ENCODE assay signal across 17 cellular contexts in genomic region chr5:134082264-134082992, GRCh38. TPM values are rescaled to one million over a fixed set of nuclear protein-coding genes. Genes with fewer than 3 reads are reported as not detected.
A peak's percentile ranks its signal among the peaks of the same experiment; 100 is the strongest.
DNase-seq lines count a peak whose midpoint lies in the region; ATAC-seq and TF ChIP-seq lines count a peak whose summit lies in the region.
"Had no signal": no experiment of that assay in that cellular context is flagged by ENCODE, and none has a peak within 500 bp of the region (broad histone marks: within the 10 kb centered on the region; RNA-seq: fewer than 3 reads in every experiment).

No MANE protein-coding gene starts in this region.

- POLR2A ChIA-PET in activated CD4-positive, alpha-beta memory T cell treated with anti-CD3 and anti-CD28 coated beads for 36 hours (lab: Charles Lee), result interaction anchor here (0.8 to 1.4 kb wide), 3 partner anchors 11 to 37 kb away, joined by 3 to 6 read pairs (median 4); no protein-coding TSS in a partner anchor
- POLR2A ChIA-PET in activated CD4-positive, alpha-beta memory T cell treated with anti-CD3 and anti-CD28 coated beads, Interleukin-2, amount 10 ng/mL, durations not matched to agents 7 days and 5 days (lab: Charles Lee), result no interaction called here

- peak overlapping the region; percentile 5 for H3K4me3 Mint-ChIP-seq in activated CD4-positive, alpha-beta memory T cell treated with anti-CD3 and anti-CD28 coated beads for 36 hours
- H3K4me3 Mint-ChIP-seq in activated CD4-positive, alpha-beta memory T cell treated with anti-CD3 and anti-CD28 coated beads, Interleukin-2, amount 10 ng/mL, durations not matched to agents 7 days and 5 days, result no peak overlapping the region
- H3K4me3 Mint-ChIP-seq in natural killer cell treated with Interleukin-12 subunit alpha and Interleukin-12 subunit beta and Interleukin-15 and Interleukin-18, amount 100 ng/mL, for 72 hours, result no peak overlapping the region

- intact Hi-C loops in activated CD4-positive, alpha-beta memory T cell treated with anti-CD3 and anti-CD28 coated beads for 36 hours (cut with micrococcal nuclease), result no loop called here

- no peak for TF ChIP-seq CTCF in epithelial cell of esophagus (IDR thresholded peaks at IDR 0.05; ENCODE audit: insufficient read depth, low read depth, low read length, missing control alignments)

- H3K36me3 Mint-ChIP-seq in activated CD4-positive, alpha-beta memory T cell treated with anti-CD3 and anti-CD28 coated beads for 36 hours, result peaks cover 3% of the 10 kb centered on the region
- peaks cover 3% of the 10 kb centered on the region for H3K36me3 Mint-ChIP-seq in activated CD4-positive, alpha-beta memory T cell treated with anti-CD3 and anti-CD28 coated beads, Interleukin-2, amount 10 ng/mL, durations not matched to agents 7 days and 5 days (ENCODE audit: low read depth)
- H3K36me3 Mint-ChIP-seq in natural killer cell treated with Interleukin-12 subunit alpha and Interleukin-12 subunit beta and Interleukin-15 and Interleukin-18, amount 100 ng/mL, for 72 hours, result no peaks in the 10 kb centered on the region
- H3K36me3 Mint-ChIP-seq: CD8-positive, alpha-beta memory T cell had no signal

- no peak for ATAC-seq in natural killer cell treated with Interleukin-12 subunit alpha and Interleukin-12 subunit beta and Interleukin-15 and Interleukin-18, amount 100 ng/mL, for 72 hours
- ATAC-seq: Right ventricle myocardium inferior had no signal

- CTCF ChIA-PET in activated CD4-positive, alpha-beta memory T cell treated with anti-CD3 and anti-CD28 coated beads for 36 hours (lab: Charles Lee), result interaction anchor here (0.7 to 5.7 kb wide), 4 partner anchors 19 to 58 kb away, joined by 4 to 54 read pairs (median 16); no protein-coding TSS in a partner anchor
- CTCF ChIA-PET in activated CD4-positive, alpha-beta memory T cell treated with anti-CD3 and anti-CD28 coated beads, Interleukin-2, amount 10 ng/mL, durations not matched to agents 7 days and 5 days (lab: Charles Lee), result no interaction called here

- H3K27me3 Mint-ChIP-seq in activated CD4-positive, alpha-beta memory T cell treated with anti-CD3 and anti-CD28 coated beads for 36 hours, result no peaks in the 10 kb centered on the region
- peaks cover 32% of the 10 kb centered on the region for H3K27me3 Mint-ChIP-seq in activated CD4-positive, alpha-beta memory T cell treated with anti-CD3 and anti-CD28 coated beads, Interleukin-2, amount 10 ng/mL, durations not matched to agents 7 days and 5 days
- H3K27me3 Mint-ChIP-seq in natural killer cell treated with Interleukin-12 subunit alpha and Interleukin-12 subunit beta and Interleukin-15 and Interleukin-18, amount 100 ng/mL, for 72 hours, result peaks cover 9% of the 10 kb centered on the region in 2 donors

- peaks cover 73% of the 10 kb centered on the region for H3K4me1 Mint-ChIP-seq in activated CD4-positive, alpha-beta memory T cell treated with anti-CD3 and anti-CD28 coated beads for 36 hours (ENCODE audit: low read depth)
- H3K4me1 Mint-ChIP-seq in activated CD4-positive, alpha-beta memory T cell treated with anti-CD3 and anti-CD28 coated beads, Interleukin-2, amount 10 ng/mL, durations not matched to agents 7 days and 5 days, result peaks cover 29% of the 10 kb centered on the region
- no peaks in the 10 kb centered on the region for H3K4me1 Mint-ChIP-seq in natural killer cell treated with Interleukin-12 subunit alpha and Interleukin-12 subunit beta and Interleukin-15 and Interleukin-18, amount 100 ng/mL, for 72 hours (ENCODE audit: low read depth in 2 of 2)

- H3K9me3 Mint-ChIP-seq in activated CD4-positive, alpha-beta memory T cell treated with anti-CD3 and anti-CD28 coated beads for 36 hours, result no peaks in the 10 kb centered on the region
- H3K9me3 Mint-ChIP-seq in activated CD4-positive, alpha-beta memory T cell treated with anti-CD3 and anti-CD28 coated beads, Interleukin-2, amount 10 ng/mL, durations not matched to agents 7 days and 5 days, result no peaks in the 10 kb centered on the region
- H3K9me3 Mint-ChIP-seq in natural killer cell treated with Interleukin-12 subunit alpha and Interleukin-12 subunit beta and Interleukin-15 and Interleukin-18, amount 100 ng/mL, for 72 hours, result no peaks in the 10 kb centered on the region
- H3K9me3 Mint-ChIP-seq: CD8-positive, alpha-beta memory T cell had no signal

- H3K4me3 ChIP-seq in epithelial cell of esophagus (ENCODE audit: low read length), result no peak overlapping the region
- H3K4me3 ChIP-seq: PC-9 had no signal

- peak overlapping the region; percentile 24 for H3K27ac Mint-ChIP-seq in activated CD4-positive, alpha-beta memory T cell treated with anti-CD3 and anti-CD28 coated beads for 36 hours
- no peak overlapping the region for H3K27ac Mint-ChIP-seq in activated CD4-positive, alpha-beta memory T cell treated with anti-CD3 and anti-CD28 coated beads, Interleukin-2, amount 10 ng/mL, durations not matched to agents 7 days and 5 days
- no peak overlapping the region for H3K27ac Mint-ChIP-seq in natural killer cell treated with Interleukin-12 subunit alpha and Interleukin-12 subunit beta and Interleukin-15 and Interleukin-18, amount 100 ng/mL, for 72 hours

- no peak for DNase-seq in activated CD4-positive, alpha-beta memory T cell treated with anti-CD3 and anti-CD28 coated beads for 36 hours
- DNase-seq in activated CD4-positive, alpha-beta memory T cell treated with anti-CD3 and anti-CD28 coated beads, Interleukin-2, amount 10 ng/mL, durations not matched to agents 7 days and 5 days, result no peak
- peak; percentile 39 for DNase-seq in EL
- DNase-seq in RPMI7951 (ENCODE audit: low read depth), result peak; percentile 30
- DNase-seq in epithelial cell of esophagus (ENCODE audit: low read depth), result peak; percentile 26
- no peak for DNase-seq in NCI-H2107 (lab: John Stamatoyannopoulos, UW)
- DNase-seq in natural killer cell treated with Interleukin-12 subunit alpha and Interleukin-12 subunit beta and Interleukin-15 and Interleukin-18, amount 100 ng/mL, for 72 hours (ENCODE audit: low spot score), result no peak
- DNase-seq in 8988T, result no peak
- DNase-seq: CD8-positive, alpha-beta memory T cell; DMS 273 treated with DMSO at 0.1 percent for 48 hours; KG1; NCI-H1105 treated with DMSO at 0.1 percent for 48 hours; NCI-H187; NCI-H446 treated with DMSO at 0.1 percent for 48 hours; NCI-H748 treated with DMSO at 0.1 percent for 48 hours; PC-9 had no signal

RNA-seq across cellular contexts. Expression of gene TCF7, which starts 32.1 kb away (rescaled TPM):
- total RNA-seq in activated CD4-positive, alpha-beta memory T cell treated with anti-CD3 and anti-CD28 coated beads for 36 hours, result 10 to 100 TPM; 59.3 to 65.6 TPM
- total RNA-seq in activated CD4-positive, alpha-beta memory T cell treated with anti-CD3 and anti-CD28 coated beads, Interleukin-2, amount 10 ng/mL, durations not matched to agents 7 days and 5 days, result 10 to 100 TPM; 19.2 to 21.9 TPM
- total RNA-seq in RPMI7951 (2014; rRNA removed; shearing (Covaris generic)), result 9.1 and 12.3 TPM in 2 replicates
- total RNA-seq in natural killer cell treated with Interleukin-12 subunit alpha and Interleukin-12 subunit beta and Interleukin-15 and Interleukin-18, amount 100 ng/mL, for 72 hours, result 1 to 10 TPM; 2.6 to 6.1 TPM

Comparison
In these comparisons a context has a peak if more than half of its experiments do, and no peak if none do; other contexts are left out.
1. DNase-seq: peak in EL (single experiment), RPMI7951 (single experiment) and epithelial cell of esophagus (single experiment); none in activated CD4-positive, alpha-beta memory T cell treated with anti-CD3 and anti-CD28 coated beads for 36 hours (single experiment), activated CD4-positive, alpha-beta memory T cell treated with anti-CD3 and anti-CD28 coated beads, Interleukin-2, amount 10 ng/mL, durations not matched to agents 7 days and 5 days (single experiment), NCI-H2107 (single experiment), natural killer cell treated with Interleukin-12 subunit alpha and Interleukin-12 subunit beta and Interleukin-15 and Interleukin-18, amount 100 ng/mL, for 72 hours (single experiment) and 8988T (single experiment).